ENCODE assay signal across 34 cellular contexts in the genomic region with DNA sequence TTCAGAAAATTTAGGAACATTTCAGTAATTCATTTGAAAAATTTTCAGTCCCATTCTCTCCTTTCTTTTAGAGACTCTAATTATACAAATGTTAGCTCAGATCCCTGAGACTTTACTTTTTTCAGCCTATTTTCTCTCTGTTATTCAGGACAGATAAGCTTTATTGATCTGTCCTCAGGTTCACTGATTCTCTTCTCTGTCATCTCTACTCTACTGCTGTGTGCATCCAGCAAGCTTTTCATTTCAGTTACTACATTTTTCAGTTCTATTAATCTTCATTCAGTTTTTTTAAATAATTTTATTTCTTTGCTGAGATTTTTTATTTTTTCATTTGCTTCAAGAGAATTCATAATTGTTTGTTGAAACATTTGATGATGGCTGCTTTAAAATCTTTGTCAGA.
"Had no signal": no experiment of that assay in that cellular context is flagged by ENCODE, and none has a peak within 500 bp of the region (broad histone marks: within the 10 kb centered on the region; RNA-seq: fewer than 3 reads in every experiment).

No MANE protein-coding gene starts in this region.

- H3K9me3 ChIP-seq: MG63 had no signal

- H3K4me3 ChIP-seq: MG63 had no signal

- DNase-seq: Karpas-422, Kasumi-1, MG63, MM.1S, MV-4-11, NCI-H1048, NCI-H1092, NCI-H1092 treated with DMSO at 0.1 percent for 48 hours, NCI-H1105, NCI-H1105 treated with DMSO at 0.1 percent for 48 hours, NCI-H1417, NCI-H1417 treated with DMSO at 0.1 percent for 48 hours, NCI-H1436, NCI-H1436 treated with DMSO at 0.1 percent for 48 hours, NCI-H146, NCI-H1694, NCI-H1694 treated with DMSO at 0.1 percent for 48 hours, NCI-H187, NCI-H187 treated with DMSO at 0.1 percent for 48 hours, NCI-H1930, NCI-H2029, NCI-H2029 treated with DMSO at 0.1 percent for 48 hours, NCI-H2081, NCI-H2081 treated with DMSO at 0.1 percent for 48 hours, NCI-H2107, NCI-H2171, NCI-H2171 treated with DMSO at 0.1 percent for 48 hours, NCI-H2227 treated with DMSO at 0.1 percent for 48 hours, NCI-H226, NCI-H345, NCI-H446, NCI-H446 treated with DMSO at 0.1 percent for 48 hours, NCI-H510A, NCI-H510A treated with DMSO at 0.1 percent for 48 hours had no signal

- H3K36me3 ChIP-seq: MG63 had no signal

- H3K27me3 ChIP-seq: MG63 had no signal
